In genomic region chr7:142855756-142856564, GRCh38 we compare ENCODE assay signal across 7 cellular contexts. TPM values are rescaled to one million over a fixed set of nuclear protein-coding genes. Genes with fewer than 3 reads are reported as not detected.
A peak's percentile ranks its signal among the peaks of the same experiment; 100 is the strongest.
DNase-seq lines count a peak whose midpoint lies in the region; ATAC-seq and TF ChIP-seq lines count a peak whose summit lies in the region.

No MANE protein-coding gene starts in this region.

- peaks cover 37% of the 10 kb centered on the region for H3K4me1 ChIP-seq in body of pancreas
- H3K4me1 ChIP-seq in subcutaneous abdominal adipose tissue (ENCODE audit: control insufficient read depth in 5 of 5, insufficient read depth in 5 of 5, low read length in 5 of 5): peaks cover 3 to 30% (median 24%) of the 10 kb centered on the region in 5 donors

- peak in 2 of 7 experiments; percentile 12 to 13 for TF ChIP-seq CTCF in body of pancreas (IDR thresholded peaks at IDR 0.05)

- H3K27me3 ChIP-seq in body of pancreas (no peaks in the 10 kb centered on the region), subcutaneous abdominal adipose tissue (ENCODE audit: control insufficient read depth in 5 of 5, insufficient read depth in 4 of 5, low read length in 5 of 5) (peaks cover 0 to 1% (median 0%) of the 10 kb centered on the region in 5 donors)

- POLR2A ChIA-PET in HEK293T (lab: Yijun Ruan, JAX): no interaction called here

- ATAC-seq in body of pancreas (peak; percentile 69), HG03139 (IDR thresholded peaks at IDR 0.05; ENCODE audit: unreplicated experiment) (no peak)

- WGBS in body of pancreas, 2 donors: 42 to 49% methylated on average over 9 to 12 of the region's 12 CpGs

- intact Hi-C loops in body of pancreas (cut with DNase I): no loop called here

- H3K4me3 ChIP-seq in body of pancreas (no peak overlapping the region), subcutaneous abdominal adipose tissue (ENCODE audit: low read depth in 1 of 5, low read length in 5 of 5) (peak overlapping the region; percentile 45 to 82 (median 76))

- peak in 2 of 3 donors; percentile 50 to 59 for TF ChIP-seq POLR2A in body of pancreas (IDR thresholded peaks at IDR 0.05)

- no peaks in the 10 kb centered on the region for H3K9me3 ChIP-seq in KOPT-K1 (ENCODE audit: insufficient read depth, low read length, poor library complexity, severe bottlenecking)
- no peaks in the 10 kb centered on the region for H3K9me3 ChIP-seq in body of pancreas
- no peaks in the 10 kb centered on the region for H3K9me3 ChIP-seq in subcutaneous abdominal adipose tissue (ENCODE audit: control insufficient read depth in 5 of 5, low read length in 5 of 5)

- peak overlapping the region in 3 of 5 donors; percentile 36 to 70 (median 39) for H3K9ac ChIP-seq in subcutaneous abdominal adipose tissue (ENCODE audit: low read length in 5 of 5)

- H3K36me3 ChIP-seq in KOPT-K1 (ENCODE audit: insufficient read depth, low read length): peaks cover 32% of the 10 kb centered on the region
- H3K36me3 ChIP-seq in body of pancreas (replicated peaks in 1 of 2; ENCODE audit: insufficient read depth in 1 of 2, low read depth in 2 of 2): no peaks in the 10 kb centered on the region
- no peaks in the 10 kb centered on the region for H3K36me3 ChIP-seq in subcutaneous abdominal adipose tissue (ENCODE audit: control insufficient read depth in 5 of 5, insufficient read depth in 5 of 5, low read length in 5 of 5)

- DNase-seq in body of pancreas: peak; percentile 80 to 89 (median 82)
- DNase-seq in iris pigment epithelial cell (ENCODE audit: low read depth): peak; percentile 23
- DNase-seq in NCI-H526 treated with DMSO at 0.1 percent for 48 hours (lab: John Stamatoyannopoulos, UW): no peak
- DNase-seq in HEK293T (ENCODE audit: extremely low spot score): no peak

- H3K27ac ChIP-seq in KOPT-K1 (ENCODE audit: low read depth, low read length, poor library complexity, severe bottlenecking) (peak overlapping the region; percentile 75), body of pancreas (peak overlapping the region; percentile 41 to 85 (median 72)), subcutaneous abdominal adipose tissue (ENCODE audit: low read depth, low read length) (no peak overlapping the region)

- CTCF ChIA-PET in HEK293T (lab: Yijun Ruan, JAX): interaction anchor here (0.7 to 2.1 kb wide), 5 partner anchors 10 to 232 kb away, joined by 3 to 7 read pairs (median 3); no protein-coding TSS in a partner anchor

TF ChIP-seq in HEK293T, 16 proteins besides CTCF, POLR2A, EP300 and RAD21:
- TF ChIP-seq ARNT (IDR thresholded peaks at IDR 0.05) (no peak), FOXK2 (IDR thresholded peaks at IDR 0.05) (no peak), TARDBP (IDR thresholded peaks at IDR 0.05) (no peak), LEF1 (IDR thresholded peaks at IDR 0.05; ENCODE audit: borderline replicate concordance) (no peak), CTBP1 (IDR thresholded peaks at IDR 0.05; ENCODE audit: borderline replicate concordance) (no peak), PKNOX1 (IDR thresholded peaks at IDR 0.05) (no peak), BHLHE40 (IDR thresholded peaks at IDR 0.05; ENCODE audit: borderline replicate concordance) (no peak), SUZ12 (IDR thresholded peaks at IDR 0.05) (no peak), SP1 (IDR thresholded peaks at IDR 0.05) (no peak), FOXA1 (IDR thresholded peaks at IDR 0.05) (no peak), FOXM1 (IDR thresholded peaks at IDR 0.05; ENCODE audit: borderline replicate concordance) (no peak), HDGF (IDR thresholded peaks at IDR 0.05; ENCODE audit: borderline replicate concordance) (no peak), ELF4 (IDR thresholded peaks at IDR 0.05) (no peak), L3MBTL2 (conservative IDR thresholded peaks at IDR 0.05) (no peak), ZNF384 (IDR thresholded peaks at IDR 0.05) (no peak), NFRKB (IDR thresholded peaks at IDR 0.05) (no peak)

RNA-seq across cellular contexts. Expression of gene EPHB6, which starts 1.1 kb away (rescaled TPM):
- total RNA-seq in body of pancreas: 10 to 100 TPM; 37.1 to 84.0 TPM

RNA-seq across cellular contexts. Expression of gene TRPV6, which starts 29.6 kb away (rescaled TPM):
- 100 to 1,000 TPM in 1 of 2 donors, 10 to 100 TPM in 1; 61.7 to 110 TPM for total RNA-seq in body of pancreas

Comparison
In these comparisons a context has a peak if more than half of its experiments do, and no peak if none do; other contexts are left out.
1. DNase-seq: peak in body of pancreas (4 of 4) and iris pigment epithelial cell (single experiment); none in NCI-H526 treated with DMSO at 0.1 percent for 48 hours (single experiment) and HEK293T (single experiment).
2. H3K4me3 ChIP-seq: peak in subcutaneous abdominal adipose tissue (5 of 5); none in body of pancreas (0 of 2).